In the genomic region with DNA sequence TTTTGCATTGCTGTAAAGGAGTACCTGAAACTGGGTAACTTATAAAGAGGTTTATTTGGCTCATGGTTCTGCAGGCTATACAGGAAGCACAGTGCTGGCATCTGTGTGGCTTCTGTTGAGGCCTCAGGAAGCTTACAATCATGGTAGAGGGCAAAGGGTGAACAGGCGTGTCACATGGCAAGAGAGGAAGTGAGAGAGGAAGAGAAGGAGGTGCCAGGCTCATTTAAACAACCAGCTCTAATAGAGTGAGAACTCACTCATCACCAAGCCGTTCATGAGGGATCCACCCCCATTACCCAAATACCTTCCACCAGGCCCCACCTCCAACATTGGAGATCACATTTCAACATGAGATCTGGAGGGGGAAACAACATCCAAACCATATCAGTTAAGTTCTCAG, we compare ENCODE assay signal across 31 cellular contexts. TPM values are rescaled to one million over a fixed set of nuclear protein-coding genes. Genes with fewer than 3 reads are reported as not detected.
"Had no signal": no experiment of that assay in that cellular context is flagged by ENCODE, and none has a peak within 500 bp of the region (broad histone marks: within the 10 kb centered on the region; RNA-seq: fewer than 3 reads in every experiment).

No MANE protein-coding gene starts in this region.

- H3K4me1 ChIP-seq: esophagus squamous epithelium, heart right ventricle, lower lobe of right lung, right atrium auricular region, tibial nerve had no signal

- H3K9me3 ChIP-seq: esophagus squamous epithelium had no signal

- H3K4me3 ChIP-seq: esophagus squamous epithelium, heart right ventricle, lower lobe of right lung, neural progenitor cell, right atrium auricular region, tibial nerve had no signal

- H3K4me3 Mint-ChIP-seq: activated naive CD8-positive, alpha-beta T cell; central memory CD8-positive, alpha-beta T cell; natural killer cell; neural progenitor cell; T-helper 2 cell treated with Interferon-gamma antibody and Interleukin-4, amounts not matched to agents 5 μg/mL and 100 μg/mL, for 36 hours had no signal

- H3K36me3 ChIP-seq: esophagus squamous epithelium, heart right ventricle, lower lobe of right lung, right atrium auricular region, tibial nerve had no signal

- FAIRE-seq: bronchial epithelial cell, endometrium had no signal

- H3K36me3 Mint-ChIP-seq: natural killer cell had no signal

- ATAC-seq: heart right ventricle, lower lobe of right lung, natural killer cell had no signal

- H3K27me3 ChIP-seq: esophagus squamous epithelium, heart right ventricle, neural progenitor cell, right atrium auricular region, tibial nerve had no signal

- H3K4me2 ChIP-seq: neural progenitor cell had no signal

- H3K27ac Mint-ChIP-seq: activated naive CD8-positive, alpha-beta T cell; natural killer cell; neural progenitor cell; T-helper 2 cell treated with Interferon-gamma antibody and Interleukin-4, amounts not matched to agents 5 μg/mL and 100 μg/mL, for 36 hours had no signal

- H3K9ac ChIP-seq: neural progenitor cell had no signal

- H3K27ac ChIP-seq: epithelial cell of prostate, esophagus squamous epithelium, heart right ventricle, lower lobe of right lung, neural progenitor cell, right atrium auricular region, tibial nerve had no signal

- H2AFZ ChIP-seq: neural progenitor cell had no signal

- DNase-seq: activated CD4-positive, alpha-beta T cell treated with anti-CD3 and anti-CD28 coated beads for 4 hours; activated CD4-positive, alpha-beta T cell treated with anti-CD3 and anti-CD28 coated beads, Interleukin-2, amount 50 U/mL, for 4 hours; activated effector memory CD4-positive, alpha-beta T cell treated with Interleukin-2 at 50 U/mL for 16 hours; activated naive CD4-positive, alpha-beta T cell treated with Interleukin-2 at 50 U/mL for 16 hours; anterior cingulate cortex; dermis blood vessel endothelial cell; effector CD4-positive, alpha-beta T cell; esophagus squamous epithelium; foreskin melanocyte; heart right ventricle; lower lobe of right lung; mesendoderm; natural killer cell; occipital lobe; stimulated activated CD4-positive, alpha-beta T cell treated with anti-CD3 and anti-CD28 coated beads, Interleukin-15, amount 100 ng/mL, for 24 hours; stimulated activated naive CD4-positive, alpha-beta T cell treated with Interleukin-2 at 50 U/mL for 16 hours had no signal

- H3K4me1 Mint-ChIP-seq: central memory CD8-positive, alpha-beta T cell; natural killer cell had no signal

RNA-seq across cellular contexts. Expression of gene CLEC19A, which starts 16.4 kb away (rescaled TPM):
- total RNA-seq: bronchial epithelial cell, dermis blood vessel endothelial cell, esophagus squamous epithelium, glomerular endothelial cell, heart right ventricle, kidney epithelial cell, lower lobe of right lung, mononuclear cell, natural killer cell, occipital lobe, pulmonary artery endothelial cell, right atrium auricular region, temporal lobe, tibial nerve, urinary bladder had no signal
- polyA plus RNA-seq: heart right ventricle, urinary bladder had no signal
